34 cellular contexts compared by ENCODE assay signal in genomic region chr6:56999049-56999448, GRCh38. TPM values are rescaled to one million over a fixed set of nuclear protein-coding genes. Genes with fewer than 3 reads are reported as not detected.
"Had no signal": no experiment of that assay in that cellular context is flagged by ENCODE, and none has a peak within 500 bp of the region (broad histone marks: within the 10 kb centered on the region; RNA-seq: fewer than 3 reads in every experiment).

No MANE protein-coding gene starts in this region.

- H3K9me3 Mint-ChIP-seq: activated CD4-positive, alpha-beta T cell treated with anti-CD3 and anti-CD28 coated beads, Interleukin-2, amount 10 ng/mL, durations not matched to agents 24 days and 14 days; activated T-cell treated with anti-CD3 and anti-CD28 coated beads, Interleukin-2, amount 50 U/mL, for 24 hours; activated T-cell treated with anti-CD3 and anti-CD28 coated beads, Interleukin-2, amount 50 U/mL, for 72 hours; activated T-helper 17 cell treated with anti-CD3 and anti-CD28 coated beads, Interleukin-2, amount 50 U/mL, for 72 hours; effector memory CD8-positive, alpha-beta T cell had no signal

- H3K36me3 ChIP-seq: brain microvascular endothelial cell, esophagus muscularis mucosa, gastroesophageal sphincter, heart right ventricle had no signal

- H3K27ac ChIP-seq: brain microvascular endothelial cell, esophagus muscularis mucosa, gastroesophageal sphincter, heart right ventricle had no signal

- DNase-seq: activated CD4-positive, alpha-beta memory T cell treated with anti-CD3 and anti-CD28 coated beads for 36 hours; activated CD4-positive, alpha-beta T cell treated with anti-CD3 and anti-CD28 coated beads for 36 hours; activated CD4-positive, alpha-beta T cell treated with anti-CD3 and anti-CD28 coated beads, Interleukin-2, amount 10 ng/mL, durations not matched to agents 24 days and 14 days; activated CD4-positive, CD25-positive, alpha-beta regulatory T cell; activated CD4-positive, CD25-positive, alpha-beta regulatory T cell treated with anti-CD3 and anti-CD28 coated beads, Interleukin-2, amount 50 U/mL, for 72 hours; activated CD8-positive, alpha-beta memory T cell treated with anti-CD3 and anti-CD28 coated beads, Interleukin-2, amount 10 ng/mL, durations not matched to agents 7 days and 5 days; activated CD8-positive, alpha-beta memory T cell treated with anti-CD3 and anti-CD28 coated beads, Interleukin-2, amount 50 U/mL, for 4 hours; activated CD8-positive, alpha-beta T cell treated with anti-CD3 and anti-CD28 coated beads, Interleukin-2, amount 10 ng/mL, durations not matched to agents 7 days and 5 days; activated effector memory CD4-positive, alpha-beta T cell treated with Interleukin-2 at 50 U/mL for 16 hours; activated gamma-delta T cell treated with Interleukin-2 at 50 U/mL for 16 hours; activated naive CD4-positive, alpha-beta T cell treated with anti-CD3 and anti-CD28 coated beads, Interleukin-2, amount 50 U/mL, for 16 hours; activated naive CD4-positive, alpha-beta T cell treated with Interleukin-2 at 50 U/mL for 16 hours; activated T-cell treated with anti-CD3 and anti-CD28 coated beads for 4 hours; activated T-cell treated with anti-CD3 and anti-CD28 coated beads, Interleukin-2, amount 50 U/mL, for 24 hours; activated T-cell treated with anti-CD3 and anti-CD28 coated beads, Interleukin-2, amount 50 U/mL, for 72 hours; amniotic stem cell; anterior cingulate cortex; brain microvascular endothelial cell; caudate nucleus; cortex of kidney; dermis blood vessel endothelial cell; effector CD4-positive, alpha-beta T cell; effector memory CD8-positive, alpha-beta T cell; foreskin melanocyte; heart right ventricle; T-helper 2 cell had no signal

- H3K4me3 ChIP-seq: esophagus muscularis mucosa, gastroesophageal sphincter, heart right ventricle had no signal

- H3K36me3 Mint-ChIP-seq: activated CD4-positive, alpha-beta memory T cell treated with anti-CD3 and anti-CD28 coated beads for 36 hours; activated CD8-positive, alpha-beta memory T cell treated with anti-CD3 and anti-CD28 coated beads, Interleukin-2, amount 10 ng/mL, durations not matched to agents 7 days and 5 days; activated naive CD8-positive, alpha-beta T cell had no signal

- ATAC-seq: activated CD4-positive, alpha-beta T cell treated with anti-CD3 and anti-CD28 coated beads for 36 hours; activated CD8-positive, alpha-beta memory T cell treated with anti-CD3 and anti-CD28 coated beads, Interleukin-2, amount 10 ng/mL, durations not matched to agents 7 days and 5 days; activated CD8-positive, alpha-beta T cell treated with anti-CD3 and anti-CD28 coated beads, Interleukin-2, amount 10 ng/mL, durations not matched to agents 7 days and 5 days; activated T-cell treated with anti-CD3 and anti-CD28 coated beads, Interleukin-2, amount 50 U/mL, for 72 hours; activated T-helper 17 cell treated with anti-CD3 and anti-CD28 coated beads, Interleukin-2, amount 50 U/mL, for 72 hours; effector memory CD8-positive, alpha-beta T cell; gastroesophageal sphincter; heart right ventricle had no signal

- H3K4me3 Mint-ChIP-seq: activated CD4-positive, alpha-beta memory T cell treated with anti-CD3 and anti-CD28 coated beads for 36 hours; activated CD4-positive, alpha-beta T cell treated with anti-CD3 and anti-CD28 coated beads for 36 hours; activated CD4-positive, alpha-beta T cell treated with anti-CD3 and anti-CD28 coated beads, Interleukin-2, amount 10 ng/mL, durations not matched to agents 24 days and 14 days; activated CD8-positive, alpha-beta memory T cell treated with anti-CD3 and anti-CD28 coated beads, Interleukin-2, amount 10 ng/mL, durations not matched to agents 7 days and 5 days; activated CD8-positive, alpha-beta T cell treated with anti-CD3 and anti-CD28 coated beads, Interleukin-2, amount 10 ng/mL, durations not matched to agents 7 days and 5 days; activated naive CD8-positive, alpha-beta T cell; activated T-cell treated with anti-CD3 and anti-CD28 coated beads, Interleukin-2, amount 50 U/mL, for 24 hours; activated T-cell treated with anti-CD3 and anti-CD28 coated beads, Interleukin-2, amount 50 U/mL, for 72 hours; activated T-helper 17 cell treated with anti-CD3 and anti-CD28 coated beads, Interleukin-2, amount 50 U/mL, for 72 hours; effector memory CD8-positive, alpha-beta T cell had no signal

- H3K27ac Mint-ChIP-seq: activated CD4-positive, alpha-beta memory T cell treated with anti-CD3 and anti-CD28 coated beads for 36 hours; activated CD4-positive, alpha-beta T cell treated with anti-CD3 and anti-CD28 coated beads for 36 hours; activated CD4-positive, alpha-beta T cell treated with anti-CD3 and anti-CD28 coated beads, Interleukin-2, amount 10 ng/mL, durations not matched to agents 24 days and 14 days; activated CD8-positive, alpha-beta memory T cell treated with anti-CD3 and anti-CD28 coated beads, Interleukin-2, amount 10 ng/mL, durations not matched to agents 7 days and 5 days; activated CD8-positive, alpha-beta T cell treated with anti-CD3 and anti-CD28 coated beads, Interleukin-2, amount 10 ng/mL, durations not matched to agents 7 days and 5 days; activated naive CD8-positive, alpha-beta T cell; activated T-cell treated with anti-CD3 and anti-CD28 coated beads, Interleukin-2, amount 50 U/mL, for 24 hours; activated T-helper 17 cell treated with anti-CD3 and anti-CD28 coated beads, Interleukin-2, amount 50 U/mL, for 72 hours; effector memory CD8-positive, alpha-beta T cell had no signal

- H3K4me1 Mint-ChIP-seq: activated CD4-positive, alpha-beta T cell treated with anti-CD3 and anti-CD28 coated beads for 36 hours; activated CD4-positive, alpha-beta T cell treated with anti-CD3 and anti-CD28 coated beads, Interleukin-2, amount 10 ng/mL, durations not matched to agents 24 days and 14 days; activated CD8-positive, alpha-beta memory T cell treated with anti-CD3 and anti-CD28 coated beads, Interleukin-2, amount 10 ng/mL, durations not matched to agents 7 days and 5 days; activated T-helper 17 cell treated with anti-CD3 and anti-CD28 coated beads, Interleukin-2, amount 50 U/mL, for 72 hours had no signal

- H3K27me3 ChIP-seq: brain microvascular endothelial cell, esophagus muscularis mucosa, gastroesophageal sphincter, heart right ventricle had no signal

- FAIRE-seq: astrocyte, colon had no signal

- H3K4me1 ChIP-seq: esophagus muscularis mucosa, gastroesophageal sphincter, heart right ventricle had no signal

RNA-seq across cellular contexts. Expression of gene BEND6, which starts 44.1 kb away (rescaled TPM):
- total RNA-seq: activated CD4-positive, alpha-beta memory T cell treated with anti-CD3 and anti-CD28 coated beads for 36 hours; activated CD4-positive, alpha-beta T cell treated with anti-CD3 and anti-CD28 coated beads for 36 hours; activated CD4-positive, alpha-beta T cell treated with anti-CD3 and anti-CD28 coated beads, Interleukin-2, amount 10 ng/mL, durations not matched to agents 24 days and 14 days; activated CD8-positive, alpha-beta memory T cell treated with anti-CD3 and anti-CD28 coated beads for 36 hours; activated CD8-positive, alpha-beta memory T cell treated with anti-CD3 and anti-CD28 coated beads, Interleukin-2, amount 10 ng/mL, durations not matched to agents 7 days and 5 days; activated CD8-positive, alpha-beta T cell treated with anti-CD3 and anti-CD28 coated beads, Interleukin-2, amount 10 ng/mL, durations not matched to agents 7 days and 5 days; T-helper 1 cell treated with Interleukin-12 subunit alpha and Interleukin-12 subunit beta and Interleukin-4 antibody, amounts not matched to agents 30 ng/mL and 1 ng/mL, for 36 hours had no signal
